8 cellular contexts compared by ENCODE assay signal in genomic region chr4:70113656-70114055, GRCh38. TPM values are rescaled to one million over a fixed set of nuclear protein-coding genes. Genes with fewer than 3 reads are reported as not detected.
"Had no signal": no experiment of that assay in that cellular context is flagged by ENCODE, and none has a peak within 500 bp of the region (broad histone marks: within the 10 kb centered on the region; RNA-seq: fewer than 3 reads in every experiment).

No MANE protein-coding gene starts in this region.

- H3K4me3 ChIP-seq: GM12878 had no signal

- FAIRE-seq: G401.6, GM12878, GM12891, GM12892, GM18507, GM19239 had no signal

- DNase-seq: GDM1, GF-D8 had no signal

RNA-seq across cellular contexts. Expression of gene PRR27, which starts 40.4 kb away (rescaled TPM):
- polyA plus RNA-seq: GM12878 had no signal
